Comparison of ENCODE assay signal across 8 cellular contexts in the genomic region with DNA sequence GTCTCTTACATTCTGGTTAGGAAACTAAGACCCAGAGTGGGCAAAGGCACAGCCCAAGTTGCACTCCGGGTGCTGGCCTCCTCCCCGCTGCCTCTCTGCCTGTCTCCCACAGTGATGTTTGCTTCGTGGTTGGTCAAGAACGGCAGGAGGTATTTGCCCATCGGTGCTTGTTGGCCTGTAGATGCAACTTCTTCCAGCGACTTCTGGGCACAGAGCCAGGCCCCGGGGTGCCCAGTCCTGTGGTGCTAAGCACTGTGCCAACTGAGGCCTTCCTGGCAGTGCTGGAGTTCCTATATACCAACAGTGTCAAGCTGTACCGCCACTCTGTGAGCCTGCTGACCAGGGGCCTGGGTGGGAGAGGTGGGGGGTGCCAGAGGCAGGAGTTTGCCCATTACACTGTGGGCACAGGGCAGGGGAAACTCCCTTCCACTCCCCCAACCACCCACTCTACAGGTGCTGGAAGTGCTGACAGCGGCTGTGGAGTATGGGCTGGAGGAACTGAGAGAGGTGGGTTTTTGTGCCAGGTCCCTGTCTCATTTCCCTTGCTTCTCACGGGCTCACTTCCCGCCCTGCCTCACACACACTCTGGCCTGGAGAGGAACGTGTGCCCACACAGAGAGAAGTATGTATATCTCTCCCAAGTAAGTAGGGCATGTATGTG. TPM values are rescaled to one million over a fixed set of nuclear protein-coding genes. Genes with fewer than 3 reads are reported as not detected.
DNase-seq lines count a peak whose midpoint lies in the region; ATAC-seq and TF ChIP-seq lines count a peak whose summit lies in the region.

No MANE protein-coding gene starts in this region.

- peak overlapping the region; percentile 23 to 41 for H3K9ac ChIP-seq in mucosa of rectum (ENCODE audit: low read depth in 1 of 2, low read length in 2 of 2)

- TF ChIP-seq CTCF in RWPE1 (conservative IDR thresholded peaks at IDR 0.05; ENCODE audit: low read depth) (no peak), vagina (IDR thresholded peaks at IDR 0.05) (no peak)

- CTCF ChIA-PET in RWPE1 (lab: Yijun Ruan, JAX), result interaction anchor here (0.7 kb wide), 1 partner anchor 1362 kb away, joined by 4 read pairs; no protein-coding TSS in a partner anchor

- peak overlapping the region; percentile 74 for H3K4me3 Mint-ChIP-seq in central memory CD8-positive, alpha-beta T cell

- POLR2A ChIA-PET in RWPE1 (lab: Yijun Ruan, JAX; ENCODE audit: low non-redundant PET), result interaction anchor here (0.7 kb wide), 1 partner anchor 80 kb away, joined by 8 read pairs; no protein-coding TSS in a partner anchor

- intact Hi-C loops in vagina (cut with DNase I), result no loop called here

- H3K4me1 ChIP-seq in mucosa of rectum (ENCODE audit: control insufficient read depth in 2 of 2, insufficient read depth in 2 of 2, low read length in 2 of 2), result peaks cover 46 to 53% of the 10 kb centered on the region in 2 donors
- H3K4me1 ChIP-seq in vagina, result peaks cover 93% of the 10 kb centered on the region

- H3K9me3 Mint-ChIP-seq in central memory CD8-positive, alpha-beta T cell, result no peaks in the 10 kb centered on the region

- H3K9me3 ChIP-seq in mucosa of rectum (ENCODE audit: control insufficient read depth in 2 of 2, low read length in 2 of 2) (no peaks in the 10 kb centered on the region), vagina (no peaks in the 10 kb centered on the region)

- H3K27me3 Mint-ChIP-seq in central memory CD8-positive, alpha-beta T cell, result no peaks in the 10 kb centered on the region

- peaks cover 48% of the 10 kb centered on the region for H3K36me3 Mint-ChIP-seq in central memory CD8-positive, alpha-beta T cell (ENCODE audit: insufficient read depth)

- H3K27ac ChIP-seq in RWPE1 (peak overlapping the region; percentile 99), mucosa of rectum (ENCODE audit: low read depth in 2 of 2, low read length in 2 of 2) (peak overlapping the region; percentile 97 to 98), vagina (peak overlapping the region; percentile 100)

- H3K4me3 ChIP-seq in mucosa of rectum (ENCODE audit: low read length in 2 of 2), result peak overlapping the region in 1 of 2 donors; percentile 54
- peak overlapping the region; percentile 31 to 36 for H3K4me3 ChIP-seq in vagina

- peak overlapping the region; percentile 100 for H3K27ac Mint-ChIP-seq in central memory CD8-positive, alpha-beta T cell (ENCODE audit: low read depth)

- H3K36me3 ChIP-seq in mucosa of rectum (ENCODE audit: control insufficient read depth in 2 of 2, insufficient read depth in 2 of 2, low read length in 2 of 2), result peaks cover 1 to 4% of the 10 kb centered on the region in 2 donors
- H3K36me3 ChIP-seq in vagina, result peaks cover 0 to 11% of the 10 kb centered on the region in 2 donors

- DNase-seq in COR-L47 (lab: John Stamatoyannopoulos, UW), result peak; percentile 84
- no peak for DNase-seq in RWPE1 (ENCODE audit: low spot score)
- no peak for DNase-seq in central memory CD8-positive, alpha-beta T cell (ENCODE audit: low spot score in 2 of 2)
- no peak for DNase-seq in vagina (ENCODE audit: extremely low spot score in 2 of 2)
- DNase-seq in ureter (ENCODE audit: low spot score), result no peak
- no peak for DNase-seq in superior temporal gyrus (ENCODE audit: extremely low spot score)
- no peak for DNase-seq in iPS-NIHi11 (ENCODE audit: low spot score)

- no peak for TF ChIP-seq POLR2A in vagina (IDR thresholded peaks at IDR 0.05)

- no peaks in the 10 kb centered on the region for H3K27me3 ChIP-seq in mucosa of rectum (ENCODE audit: control insufficient read depth in 2 of 2, insufficient read depth in 2 of 2, low read length in 2 of 2)
- H3K27me3 ChIP-seq in vagina, result no peaks in the 10 kb centered on the region

- ATAC-seq in central memory CD8-positive, alpha-beta T cell (replicated peaks; ENCODE audit: extremely low read depth, poor library complexity, severe bottlenecking), result no peak

- H3K4me1 Mint-ChIP-seq in central memory CD8-positive, alpha-beta T cell, result peaks cover 67% of the 10 kb centered on the region

RNA-seq across cellular contexts. Expression of a gene that starts 1.9 kb away (rescaled TPM):
- total RNA-seq in vagina (7.9 TPM), ureter (8.7 TPM)

RNA-seq across cellular contexts. Expression of a gene that starts 3.1 kb away (rescaled TPM):
- not detected for total RNA-seq in vagina
- total RNA-seq in ureter, result 0.52 TPM

RNA-seq across cellular contexts. Expression of a gene that starts 10.1 kb away (rescaled TPM):
- total RNA-seq in vagina, result 77.6 TPM
- total RNA-seq in ureter, result 14.4 TPM

RNA-seq across cellular contexts. Expression of a gene that starts 22.3 kb away (rescaled TPM):
- total RNA-seq in vagina (not detected), ureter (0.36 TPM)

RNA-seq across cellular contexts. Expression of a gene that starts 32.8 kb away (rescaled TPM):
- total RNA-seq in vagina (0.98 TPM), ureter (1.5 TPM)
